1 cellular context compared by ENCODE assay signal in the genomic region with DNA sequence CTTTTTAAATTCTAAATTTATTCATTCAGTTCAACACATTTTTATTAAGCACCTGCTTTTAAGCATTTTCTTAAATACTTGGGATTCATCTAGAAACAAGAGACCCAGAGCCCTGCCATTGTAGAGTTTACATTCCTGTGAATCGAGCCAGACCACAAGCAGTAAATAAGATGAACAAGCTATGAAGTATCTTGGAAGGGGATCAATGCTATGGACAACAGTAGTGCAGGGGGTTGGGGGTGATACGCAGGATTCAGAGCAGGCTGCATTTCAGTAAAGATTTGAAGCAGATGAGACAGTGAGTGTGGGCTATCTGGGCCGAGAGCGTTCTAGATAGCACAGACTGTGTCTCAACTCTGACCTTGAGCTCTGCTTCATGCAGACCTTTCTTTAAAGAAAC.
TF ChIP-seq lines count a peak whose summit lies in the region.

No MANE protein-coding gene starts in this region.

TF ChIP-seq in SK-N-SH, 30 proteins besides CTCF, POLR2A, EP300 and RAD21 (continued from another document):
- TF ChIP-seq USF1 (IDR thresholded peaks at IDR 0.05; ENCODE audit: borderline replicate concordance, low read depth) (no peak), EZH2phosphoT487 (IDR thresholded peaks at IDR 0.05; ENCODE audit: borderline replicate concordance, low read depth) (no peak), JUND (IDR thresholded peaks at IDR 0.05) (peak; percentile 31), TCF12 (IDR thresholded peaks at IDR 0.05) (peak; percentile 24; the same call in 1 of the 2 replicates), SIN3A (IDR thresholded peaks at IDR 0.05; ENCODE audit: borderline replicate concordance, low read depth, low read length) (no peak), SMC3 (IDR thresholded peaks at IDR 0.05; ENCODE audit: low read depth, low read length) (no peak), RFX5 (IDR thresholded peaks at IDR 0.05; ENCODE audit: low read length) (no peak)
